In genomic region chr11:64317961-64318693, GRCh38 we compare ENCODE assay signal across 1 cellular context.
A peak's percentile ranks its signal among the peaks of the same experiment; 100 is the strongest.
TF ChIP-seq lines count a peak whose summit lies in the region.

Gene PRDX5 (plus strand): TSS chr11:64318121. CDS start chr11:64318216, 95 bp downstream.

TF ChIP-seq in K562, 482 proteins besides CTCF, POLR2A, EP300 and RAD21 (continued from another document and continues in another):
- TF ChIP-seq ZNF592 (IDR thresholded peaks at IDR 0.05) (peak; percentile 81), CBX1 (IDR thresholded peaks at IDR 0.05; ENCODE audit: low read depth) (peak; percentile 90), ZNF23 (CRISPR knock-in tag; IDR thresholded peaks at IDR 0.05) (no peak), SNIP1 (IDR thresholded peaks at IDR 0.05; ENCODE audit: low read depth) (peak; percentile 60; the same call in 1 of the 2 replicates), SPI1 (IDR thresholded peaks at IDR 0.05; ENCODE audit: borderline replicate concordance, low read depth, low read length) (0 out of 2 replicates have a peak, but pooled peaks have one; percentile 32), SMARCB1 (IDR thresholded peaks at IDR 0.05; ENCODE audit: insufficient read length, low read depth) (peak; percentile 32), SMAD2 (IDR thresholded peaks at IDR 0.05; ENCODE audit: low read depth, low read length) (no peak), HDAC1 (IDR thresholded peaks at IDR 0.05) (peak in 1 of 2 experiments; percentile 59; a peak in 2 of 4 replicates), ZBTB8A (IDR thresholded peaks at IDR 0.05; ENCODE audit: partially characterized antibody) (no peak), FOXJ2 (tag; IDR thresholded peaks at IDR 0.05) (0 out of 2 replicates have a peak, but pooled peaks have one; percentile 13), ZBTB40 (IDR thresholded peaks at IDR 0.05) (peak; percentile 68), ZBTB40 (CRISPR knock-in tag; IDR thresholded peaks at IDR 0.05) (no peak), E2F6 (IDR thresholded peaks at IDR 0.05; ENCODE audit: borderline replicate concordance in 1 of 2, extremely low read depth in 1 of 2, insufficient read depth in 1 of 2, insufficient read length in 1 of 2, low read depth in 1 of 2, low read length in 1 of 2, poor library complexity in 1 of 2, severe bottlenecking in 1 of 2) (peak in 1 of 2 experiments; percentile 77), RNF219 (CRISPR knock-in tag; IDR thresholded peaks at IDR 0.05) (no peak), HDAC6 (IDR thresholded peaks at IDR 0.05; ENCODE audit: low read depth, low read length) (no peak), ETS1 (conservative IDR thresholded peaks at IDR 0.05; ENCODE audit: control insufficient read depth, low read depth, low read length) (peak; percentile 51; the same call in 1 of the 2 replicates), ATF1 (CRISPR knock-in tag; IDR thresholded peaks at IDR 0.05) (no peak), ATF1 (tag; IDR thresholded peaks at IDR 0.05) (peak; percentile 50), TAF1 (IDR thresholded peaks at IDR 0.05; ENCODE audit: control insufficient read depth, extremely low read depth, insufficient read depth, low read length, severe bottlenecking) (peak; percentile 50), IRF9 (tag; IDR thresholded peaks at IDR 0.05) (peak; percentile 85), SREBF2 (CRISPR knock-in tag; IDR thresholded peaks at IDR 0.05) (no peak), GABPA (tag; conservative IDR thresholded peaks at IDR 0.05; ENCODE audit: low read depth) (no peak), POLR2G (IDR thresholded peaks at IDR 0.05; ENCODE audit: low read depth, low read length) (peak; percentile 88), CBX8 (IDR thresholded peaks at IDR 0.05; ENCODE audit: borderline replicate concordance, extremely low read depth, low read depth, low read length, poor library complexity, severe bottlenecking) (no peak), E2F8 (IDR thresholded peaks at IDR 0.05; ENCODE audit: low read depth, partially characterized antibody) (no peak), POLR2AphosphoS2 (IDR thresholded peaks at IDR 0.05; ENCODE audit: low read length) (no peak; the same call in 1 of the 2 replicates), ZBTB33 (CRISPR knock-in tag; IDR thresholded peaks at IDR 0.05) (no peak)
